ENCODE assay signal across 17 cellular contexts in genomic region chr4:54058171-54058570, GRCh38. TPM values are rescaled to one million over a fixed set of nuclear protein-coding genes. Genes with fewer than 3 reads are reported as not detected.
A peak's percentile ranks its signal among the peaks of the same experiment; 100 is the strongest.
DNase-seq lines count a peak whose midpoint lies in the region; ATAC-seq, FAIRE-seq and TF ChIP-seq lines count a peak whose summit lies in the region.
"Had no signal": no experiment of that assay in that cellular context is flagged by ENCODE, and none has a peak within 500 bp of the region (broad histone marks: within the 10 kb centered on the region; RNA-seq: fewer than 3 reads in every experiment).

No MANE protein-coding gene starts in this region.

- H3K4me2 ChIP-seq in OCI-LY1 (ENCODE audit: low read length), result peak overlapping the region; percentile 60

- CTCF ChIA-PET in CD8-positive, alpha-beta T cell (lab: Charles Lee), result no interaction called here

- no peaks in the 10 kb centered on the region for H3K36me3 ChIP-seq in CD8-positive, alpha-beta T cell (ENCODE audit: insufficient read depth, low read length)
- H3K36me3 ChIP-seq in OCI-LY1 (ENCODE audit: insufficient read depth, low read length), result peaks cover 4% of the 10 kb centered on the region; the same call in 1 of the 2 replicates
- H3K36me3 ChIP-seq in stomach, result no peaks in the 10 kb centered on the region
- H3K36me3 ChIP-seq: breast epithelium had no signal

- H3K4me1 ChIP-seq in CD8-positive, alpha-beta T cell (ENCODE audit: insufficient read depth, low read length), result peaks cover 64% of the 10 kb centered on the region
- H3K4me1 ChIP-seq in OCI-LY1 (ENCODE audit: insufficient read depth, low read length, severe bottlenecking), result peaks cover 70% of the 10 kb centered on the region
- H3K4me1 ChIP-seq in stomach, result peaks cover 26 to 89% (median 55%) of the 10 kb centered on the region in 4 donors

- no peak overlapping the region for H3K4me3 ChIP-seq in CD8-positive, alpha-beta T cell (ENCODE audit: low read depth, low read length)
- H3K4me3 ChIP-seq in OCI-LY1 (ENCODE audit: low read depth, low read length, poor library complexity, severe bottlenecking) (peak overlapping the region; percentile 31), stomach (no peak overlapping the region)
- H3K4me3 ChIP-seq: breast epithelium had no signal

- POLR2A ChIA-PET in CD8-positive, alpha-beta T cell (lab: Charles Lee), result interaction anchor here (1.1 to 1.7 kb wide), 2 partner anchors 8 to 33 kb away, joined by 3 to 4 read pairs; no protein-coding TSS in a partner anchor

- 62 to 82% (median 81%) methylated on average over 3 of the region's 3 CpGs for WGBS in stomach, 5 donors

- no peaks in the 10 kb centered on the region for H4K20me1 ChIP-seq in OCI-LY1 (ENCODE audit: insufficient read depth, low read length)

- TF ChIP-seq EP300 in stomach (IDR thresholded peaks at IDR 0.05), result no peak

- no peak overlapping the region for H3K27ac ChIP-seq in CD8-positive, alpha-beta T cell (ENCODE audit: low read depth, low read length)
- H3K27ac ChIP-seq in OCI-LY1 (ENCODE audit: low read depth, low read length, poor library complexity, severe bottlenecking) (peak overlapping the region; percentile 42), stomach (no peak overlapping the region)
- H3K27ac ChIP-seq: breast epithelium had no signal

- no peak overlapping the region for H2AFZ ChIP-seq in OCI-LY1 (ENCODE audit: low read length)

- no peak for TF ChIP-seq CTCF in CD8-positive, alpha-beta T cell (IDR thresholded peaks at IDR 0.05)
- no peak for TF ChIP-seq CTCF in OCI-LY1 (IDR thresholded peaks at IDR 0.05; ENCODE audit: low read length)
- no peak for TF ChIP-seq CTCF in stomach (IDR thresholded peaks at IDR 0.05)

- peak overlapping the region; percentile 35; the same call in 1 of the 2 replicates for H3K9ac ChIP-seq in OCI-LY1 (ENCODE audit: low read length)

- no peak for TF ChIP-seq POLR2A in stomach (IDR thresholded peaks at IDR 0.05)

- no peaks in the 10 kb centered on the region for H3K9me3 ChIP-seq in CD8-positive, alpha-beta T cell (ENCODE audit: low read length)
- H3K9me3 ChIP-seq in OCI-LY1 (ENCODE audit: low read length) (no peaks in the 10 kb centered on the region), stomach (no peaks in the 10 kb centered on the region)
- H3K9me3 ChIP-seq: breast epithelium had no signal

- no peak overlapping the region for H3K27ac Mint-ChIP-seq in CD8-positive, alpha-beta T cell
- H3K27ac Mint-ChIP-seq in effector memory CD8-positive, alpha-beta T cell, result peak overlapping the region in 1 of 2 donors; percentile 85
- H3K27ac Mint-ChIP-seq: HFFc6 had no signal

- H3K36me3 Mint-ChIP-seq in CD8-positive, alpha-beta T cell, result peaks cover 19% of the 10 kb centered on the region
- H3K36me3 Mint-ChIP-seq in effector memory CD8-positive, alpha-beta T cell (ENCODE audit: insufficient read depth), result peaks cover 33% of the 10 kb centered on the region

- peak; percentile 63 for FAIRE-seq in GM19239 (lab: Jason Lieb, UNC)

- no peaks in the 10 kb centered on the region for H3K27me3 Mint-ChIP-seq in CD8-positive, alpha-beta T cell (ENCODE audit: low read depth)
- H3K27me3 Mint-ChIP-seq in effector memory CD8-positive, alpha-beta T cell, result no peaks in the 10 kb centered on the region

- H3F3A ChIP-seq in OCI-LY1 (ENCODE audit: insufficient read depth, low read length), result no peaks in the 10 kb centered on the region

- no peaks in the 10 kb centered on the region for H3K9me2 ChIP-seq in OCI-LY1 (ENCODE audit: low read depth, low read length)

- no peaks in the 10 kb centered on the region for H3K9me3 Mint-ChIP-seq in CD8-positive, alpha-beta T cell
- no peaks in the 10 kb centered on the region for H3K9me3 Mint-ChIP-seq in effector memory CD8-positive, alpha-beta T cell
- H3K9me3 Mint-ChIP-seq: HFFc6 had no signal

- intact Hi-C loops in CD8-positive, alpha-beta T cell (cut with DNase I, micrococcal nuclease), result loop anchor here in 1 of 2 experiments (5.0 kb wide), 1 partner anchor 56 kb away; no protein-coding TSS in a partner anchor
- intact Hi-C loops in stomach (cut with DNase I; ENCODE audit: low total_unique reads), result no loop called here

- H3K4me3 Mint-ChIP-seq in CD8-positive, alpha-beta T cell, result peak overlapping the region; percentile 59
- peak overlapping the region; percentile 68 to 83 for H3K4me3 Mint-ChIP-seq in effector memory CD8-positive, alpha-beta T cell
- H3K4me3 Mint-ChIP-seq: HFFc6 had no signal

- ATAC-seq in CD8-positive, alpha-beta T cell, result peak; percentile 44
- ATAC-seq in effector memory CD8-positive, alpha-beta T cell (replicated peaks), result peak; percentile 59
- ATAC-seq in GM18907 (IDR thresholded peaks at IDR 0.05; ENCODE audit: unreplicated experiment), result no peak

- no peaks in the 10 kb centered on the region for H3K27me3 ChIP-seq in CD8-positive, alpha-beta T cell (ENCODE audit: insufficient read depth, low read length)
- no peaks in the 10 kb centered on the region for H3K27me3 ChIP-seq in OCI-LY1 (ENCODE audit: insufficient read depth, low read length)
- H3K27me3 ChIP-seq in stomach, result no peaks in the 10 kb centered on the region
- H3K27me3 ChIP-seq: breast epithelium had no signal

- no peak for DNase-seq in CD8-positive, alpha-beta T cell
- DNase-seq in GM19239 (ENCODE audit: insufficient read length, low spot score) (no peak), NCI-H146 treated with DMSO at 0.1 percent for 48 hours (lab: John Stamatoyannopoulos, UW; ENCODE audit: unreplicated experiment) (no peak), stomach (no peak), NCI-H1105 treated with DMSO at 0.1 percent for 48 hours (lab: John Stamatoyannopoulos, UW) (no peak)
- no peak for DNase-seq in effector memory CD8-positive, alpha-beta T cell
- DNase-seq: activated CD8-positive, alpha-beta memory T cell treated with anti-CD3 and anti-CD28 coated beads, Interleukin-2, amount 50 U/mL, for 4 hours; C1 segment of cervical spinal cord; HFFc6; Kasumi-1; stimulated activated CD4-positive, alpha-beta T cell treated with anti-CD3 and anti-CD28 coated beads, Interleukin-1b, Interleukin-23, amount 100 ng/mL, for 48 hours had no signal

- peaks cover 99% of the 10 kb centered on the region for H3K79me2 ChIP-seq in OCI-LY1 (ENCODE audit: insufficient read depth, low read length)

- H3K4me1 Mint-ChIP-seq in CD8-positive, alpha-beta T cell (ENCODE audit: low read depth), result peaks cover 81% of the 10 kb centered on the region
- H3K4me1 Mint-ChIP-seq in effector memory CD8-positive, alpha-beta T cell (ENCODE audit: low read depth in 2 of 2), result peaks cover 44 to 76% of the 10 kb centered on the region in 2 donors

RNA-seq across cellular contexts. Expression of gene CHIC2, which starts 6.2 kb away (rescaled TPM):
- 10 to 100 TPM; 67.3 to 69.3 TPM for total RNA-seq in CD8-positive, alpha-beta T cell
- total RNA-seq in stomach, result 100 to 1,000 TPM in 1 of 5 donors, 10 to 100 TPM in 4; 15.8 to 128 (median 31.3) TPM
- polyA plus RNA-seq in stomach, result 10 to 100 TPM in 2 of 3 donors, 1 to 10 TPM in 1; 9.8 to 29.3 (median 17.1) TPM

RNA-seq across cellular contexts. Expression of gene GSX2, which starts 41.8 kb away (rescaled TPM):
- not detected for total RNA-seq in CD8-positive, alpha-beta T cell
- total RNA-seq in stomach, result not detected
- not detected for polyA plus RNA-seq in stomach
- total RNA-seq: breast epithelium, epithelial cell of proximal tubule, HFFc6, mononuclear cell, pulmonary artery endothelial cell had no signal
